In the genomic region with DNA sequence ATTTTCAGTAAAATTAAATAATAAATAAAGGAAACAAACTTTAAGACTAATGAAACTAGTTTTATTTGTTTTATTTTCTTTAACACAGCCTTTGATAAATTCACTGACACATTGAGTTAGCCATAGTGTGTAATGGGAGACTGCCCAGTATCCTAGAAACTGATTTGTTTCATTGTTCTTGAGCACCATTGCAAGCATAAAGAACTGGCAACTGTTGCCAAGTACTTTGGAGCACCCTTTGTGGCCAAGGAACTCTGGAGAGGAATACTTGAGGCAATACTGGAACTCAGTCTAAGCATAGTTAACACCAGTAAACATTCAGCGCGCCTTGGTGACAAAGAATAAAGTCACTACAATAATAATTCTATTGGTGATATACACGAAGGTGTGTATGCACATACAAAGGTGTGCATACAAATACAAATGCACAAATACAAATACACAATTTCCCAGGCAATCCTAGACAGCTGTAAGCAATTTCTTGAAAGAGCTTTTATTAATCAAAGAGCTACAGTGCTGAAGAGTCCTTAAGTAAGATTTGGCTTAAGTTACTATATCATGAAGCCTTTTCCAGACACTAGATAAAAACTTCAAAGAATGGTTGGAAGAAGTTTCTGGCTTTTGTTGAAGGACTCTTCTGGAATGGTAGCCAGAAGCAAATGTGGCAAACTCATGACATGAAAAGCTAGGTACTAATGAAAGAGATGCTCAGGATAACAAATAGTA, we compare ENCODE assay signal across 24 cellular contexts.
DNase-seq lines count a peak whose midpoint lies in the region; ATAC-seq and TF ChIP-seq lines count a peak whose summit lies in the region.
"Had no signal": no experiment of that assay in that cellular context is flagged by ENCODE, and none has a peak within 500 bp of the region (broad histone marks: within the 10 kb centered on the region; RNA-seq: fewer than 3 reads in every experiment).

No MANE protein-coding gene starts in this region.

- no peak overlapping the region for H3K27ac ChIP-seq in right lobe of liver
- H3K27ac ChIP-seq: BLaER1, cardiac muscle cell, esophagus muscularis mucosa, foreskin keratinocyte, KMS-11, neutrophil, SK-N-MC, tibial artery had no signal

- TF ChIP-seq POLR2A in right lobe of liver (IDR thresholded peaks at IDR 0.05), result no peak

- DNase-seq in DMS79 treated with DMSO at 0.1 percent for 48 hours (lab: John Stamatoyannopoulos, UW) (peak; percentile 9), NCI-H345 (lab: John Stamatoyannopoulos, UW) (peak; percentile 51), globus pallidus (ENCODE audit: low spot score) (peak; percentile 26), putamen (ENCODE audit: low spot score) (peak; percentile 20), right lobe of liver (no peak)
- DNase-seq in activated CD4-positive, alpha-beta T cell treated with anti-CD3 and anti-CD28 coated beads for 1 hour, result no peak
- DNase-seq: activated CD4-positive, alpha-beta memory T cell treated with anti-CD3 and anti-CD28 coated beads, Interleukin-2, amount 10 ng/mL, durations not matched to agents 7 days and 5 days; Caco-2; foreskin keratinocyte; HCEC 1CT; mesenchymal stem cell; NCI-H1436 treated with DMSO at 0.1 percent for 48 hours; stimulated activated naive CD8-positive, alpha-beta T cell treated with anti-CD3 and anti-CD28 coated beads, Interleukin-15, Interleukin-2, amounts not matched to agents 100 U/mL and 50 U/mL, for 24 hours; tibial artery had no signal

- H3K4me3 ChIP-seq in right lobe of liver, result no peak overlapping the region
- H3K4me3 ChIP-seq: BLaER1, cardiac muscle cell, esophagus muscularis mucosa, GM12878, SK-N-MC, tibial artery had no signal

- H3K4me1 ChIP-seq in right lobe of liver, result no peaks in the 10 kb centered on the region
- H3K4me1 ChIP-seq: BLaER1, Caco-2, esophagus muscularis mucosa, foreskin keratinocyte, tibial artery had no signal

- H3K27me3 ChIP-seq in right lobe of liver, result no peaks in the 10 kb centered on the region
- H3K27me3 ChIP-seq: BLaER1, cardiac muscle cell, esophagus muscularis mucosa, foreskin keratinocyte, neutrophil, tibial artery had no signal

- WGBS in right lobe of liver (ENCODE audit: insufficient coverage, low coverage, low lambda C conversion rate, missing lambda C conversion rate), result 65% methylated on average over 3 of the region's 3 CpGs

- intact Hi-C loops in right lobe of liver (cut with DNase I), result no loop called here

- ATAC-seq in HG02798 (IDR thresholded peaks at IDR 0.05; ENCODE audit: poor library complexity, unreplicated experiment) (no peak), right lobe of liver (no peak), HG02759 (IDR thresholded peaks at IDR 0.05; ENCODE audit: unreplicated experiment) (no peak)
- ATAC-seq: activated naive CD4-positive, alpha-beta T cell treated with anti-CD3 and anti-CD28 coated beads, Interleukin-2, amount 50 U/mL, for 72 hours; foreskin keratinocyte; GM12878; stimulated activated naive CD8-positive, alpha-beta T cell treated with anti-CD3 and anti-CD28 coated beads, Interleukin-15, Interleukin-2, amounts not matched to agents 100 U/mL and 50 U/mL, for 24 hours had no signal

- H3K9me3 ChIP-seq in right lobe of liver, result no peaks in the 10 kb centered on the region
- H3K9me3 ChIP-seq: BLaER1, Caco-2, esophagus muscularis mucosa, neutrophil, tibial artery had no signal

- no peak for TF ChIP-seq CTCF in right lobe of liver (IDR thresholded peaks at IDR 0.05)

- no peaks in the 10 kb centered on the region for H3K36me3 ChIP-seq in right lobe of liver
- H3K36me3 ChIP-seq: BLaER1, cardiac muscle cell, esophagus muscularis mucosa, neutrophil, tibial artery had no signal

Comparison
In these comparisons a context has a peak if more than half of its experiments do, and no peak if none do; other contexts are left out.
1. DNase-seq: peak in DMS79 treated with DMSO at 0.1 percent for 48 hours (single experiment), NCI-H345 (single experiment), globus pallidus (single experiment) and putamen (single experiment); none in activated CD4-positive, alpha-beta T cell treated with anti-CD3 and anti-CD28 coated beads for 1 hour (single experiment) and right lobe of liver (0 of 3).